ENCODE assay signal across 11 cellular contexts in genomic region chr13:40115456-40115855, GRCh38.
DNase-seq lines count a peak whose midpoint lies in the region; ATAC-seq, FAIRE-seq and TF ChIP-seq lines count a peak whose summit lies in the region.
"Had no signal": no experiment of that assay in that cellular context is flagged by ENCODE, and none has a peak within 500 bp of the region (broad histone marks: within the 10 kb centered on the region; RNA-seq: fewer than 3 reads in every experiment).

No MANE protein-coding gene starts in this region.

- no peak overlapping the region for H3K9ac ChIP-seq in HepG2 (ENCODE audit: insufficient read depth, low read depth, low read length)

- H3K36me3 ChIP-seq in HepG2 (replicated peaks in 1 of 2; ENCODE audit: control insufficient read depth in 1 of 2, insufficient read depth in 2 of 2, low read length in 2 of 2): no peaks in the 10 kb centered on the region
- H3K36me3 ChIP-seq in stomach: no peaks in the 10 kb centered on the region
- H3K36me3 ChIP-seq in WERI-Rb-1: no peaks in the 10 kb centered on the region
- H3K36me3 ChIP-seq: thyroid gland had no signal

- H3K27ac Mint-ChIP-seq in activated CD8-positive, alpha-beta T cell treated with anti-CD3 and anti-CD28 coated beads for 36 hours: peak overlapping the region; percentile 85
- no peak overlapping the region for H3K27ac Mint-ChIP-seq in activated CD8-positive, alpha-beta T cell treated with anti-CD3 and anti-CD28 coated beads, Interleukin-2, amount 10 ng/mL, durations not matched to agents 7 days and 5 days

- TF ChIP-seq EP300 in HepG2 (IDR thresholded peaks at IDR 0.05; ENCODE audit: low read depth in 2 of 2, low read length in 2 of 2) (no peak), HepG2 (CRISPR knock-in tag; IDR thresholded peaks at IDR 0.05; ENCODE audit: borderline replicate concordance) (no peak), stomach (IDR thresholded peaks at IDR 0.05) (no peak)

- ATAC-seq in activated CD8-positive, alpha-beta T cell treated with anti-CD3 and anti-CD28 coated beads for 36 hours: no peak
- no peak for ATAC-seq in activated CD8-positive, alpha-beta T cell treated with anti-CD3 and anti-CD28 coated beads, Interleukin-2, amount 10 ng/mL, durations not matched to agents 7 days and 5 days
- no peak for ATAC-seq in HepG2
- ATAC-seq in HG02885 (IDR thresholded peaks at IDR 0.05; ENCODE audit: poor library complexity, unreplicated experiment): no peak

- H2AFZ ChIP-seq in HepG2 (ENCODE audit: low read length): peak overlapping the region; percentile 62

- H3K27ac ChIP-seq in HepG2 (ENCODE audit: extremely low read length, insufficient read depth, low read length): no peak overlapping the region
- peak overlapping the region in 4 of 5 donors; percentile 66 to 86 (median 78) for H3K27ac ChIP-seq in stomach
- H3K27ac ChIP-seq in WERI-Rb-1: no peak overlapping the region
- H3K27ac ChIP-seq: thyroid gland had no signal

- BruUV-seq in HepG2 (replicated peaks; lab: Mats Ljungman, UMichigan): no TSS peak

- no peaks in the 10 kb centered on the region for H3K79me2 ChIP-seq in HepG2 (ENCODE audit: insufficient read depth, low read length)

- H3K4me1 ChIP-seq in HepG2 (ENCODE audit: insufficient read depth, low read length): peaks cover 17% of the 10 kb centered on the region
- H3K4me1 ChIP-seq in stomach: peaks cover 0 to 26% (median 11%) of the 10 kb centered on the region in 4 donors
- H3K4me1 ChIP-seq: thyroid gland had no signal

- POLR2A ChIA-PET in activated CD8-positive, alpha-beta T cell treated with anti-CD3 and anti-CD28 coated beads for 36 hours (lab: Charles Lee): no interaction called here
- POLR2A ChIA-PET in activated CD8-positive, alpha-beta T cell treated with anti-CD3 and anti-CD28 coated beads, Interleukin-2, amount 10 ng/mL, durations not matched to agents 7 days and 5 days (lab: Charles Lee): interaction anchor here (1.5 kb wide), 1 partner anchor 72 kb away, joined by 6 read pairs; no protein-coding TSS in a partner anchor
- POLR2A ChIA-PET in HepG2 (lab: Yijun Ruan, JAX): interaction anchor here (0.5 to 1.2 kb wide), 2 partner anchors 46 to 316 kb away, joined by 3 read pairs; no protein-coding TSS in a partner anchor

- H3K36me3 Mint-ChIP-seq in activated CD8-positive, alpha-beta T cell treated with anti-CD3 and anti-CD28 coated beads for 36 hours (ENCODE audit: low read depth): peaks cover 3% of the 10 kb centered on the region
- H3K36me3 Mint-ChIP-seq in activated CD8-positive, alpha-beta T cell treated with anti-CD3 and anti-CD28 coated beads, Interleukin-2, amount 10 ng/mL, durations not matched to agents 7 days and 5 days (ENCODE audit: low read depth): peaks cover 7% of the 10 kb centered on the region
- H3K36me3 Mint-ChIP-seq: brain had no signal

- peaks cover 7% of the 10 kb centered on the region for H3K9me3 Mint-ChIP-seq in activated CD8-positive, alpha-beta T cell treated with anti-CD3 and anti-CD28 coated beads for 36 hours
- peaks cover 10% of the 10 kb centered on the region for H3K9me3 Mint-ChIP-seq in activated CD8-positive, alpha-beta T cell treated with anti-CD3 and anti-CD28 coated beads, Interleukin-2, amount 10 ng/mL, durations not matched to agents 7 days and 5 days (ENCODE audit: insufficient read depth)

- DNase-seq in activated CD8-positive, alpha-beta T cell treated with anti-CD3 and anti-CD28 coated beads for 36 hours: no peak
- no peak for DNase-seq in activated CD8-positive, alpha-beta T cell treated with anti-CD3 and anti-CD28 coated beads, Interleukin-2, amount 10 ng/mL, durations not matched to agents 7 days and 5 days
- DNase-seq in astrocyte of the spinal cord (ENCODE audit: low read depth, low spot score) (peak; percentile 46), HepG2 (ENCODE audit: low spot score) (no peak), stomach (no peak), WERI-Rb-1 (no peak), nucleus accumbens (lab: John Stamatoyannopoulos, UW) (no peak)
- DNase-seq: NCI-H1417 treated with DMSO at 0.1 percent for 48 hours, thyroid gland had no signal

- no peak overlapping the region for H3K4me3 Mint-ChIP-seq in activated CD8-positive, alpha-beta T cell treated with anti-CD3 and anti-CD28 coated beads for 36 hours
- H3K4me3 Mint-ChIP-seq in activated CD8-positive, alpha-beta T cell treated with anti-CD3 and anti-CD28 coated beads, Interleukin-2, amount 10 ng/mL, durations not matched to agents 7 days and 5 days: no peak overlapping the region
- H3K4me3 Mint-ChIP-seq: brain had no signal

- TF ChIP-seq RAD21 in HepG2 (CRISPR knock-in tag; IDR thresholded peaks at IDR 0.05): no peak

- no peaks in the 10 kb centered on the region for H4K20me1 ChIP-seq in HepG2 (ENCODE audit: insufficient read depth, low read length)

- H3K27me3 ChIP-seq in HepG2 (ENCODE audit: control insufficient read depth in 1 of 2, insufficient read depth in 2 of 2, low read length in 2 of 2) (no peaks in the 10 kb centered on the region; a peak in 2 of 5 replicates), stomach (no peaks in the 10 kb centered on the region), WERI-Rb-1 (ENCODE audit: insufficient read depth, low read depth, severe bottlenecking) (no peaks in the 10 kb centered on the region)
- H3K27me3 ChIP-seq: thyroid gland had no signal

- in situ Hi-C loops in astrocyte of the spinal cord (cut with HindIII; ENCODE audit: low sequenced_read_pairs): no loop called here
- in situ Hi-C loops in HepG2 (cut with HindIII; ENCODE audit: extremely low pct_ligation_motif_present, low pct_unique_long_range_greater_than_20kb): no loop called here

- H3K9me3 ChIP-seq in HepG2 (ENCODE audit: low read length) (no peaks in the 10 kb centered on the region), stomach (peaks cover 0 to 3% (median 0%) of the 10 kb centered on the region in 4 donors), WERI-Rb-1 (ENCODE audit: severe bottlenecking) (no peaks in the 10 kb centered on the region)
- H3K9me3 ChIP-seq: thyroid gland had no signal

- H3K4me2 ChIP-seq in HepG2 (ENCODE audit: low read depth, low read length): peak overlapping the region; percentile 48; the same call in 1 of the 2 replicates

- TF ChIP-seq CTCF in activated CD8-positive, alpha-beta T cell treated with anti-CD3 and anti-CD28 coated beads for 36 hours (IDR thresholded peaks at IDR 0.05): no peak
- TF ChIP-seq CTCF in astrocyte of the spinal cord (IDR thresholded peaks at IDR 0.05; ENCODE audit: low read depth, low read length) (no peak), HepG2 (CRISPR knock-in tag; IDR thresholded peaks at IDR 0.05) (no peak), stomach (IDR thresholded peaks at IDR 0.05) (no peak), WERI-Rb-1 (IDR thresholded peaks at IDR 0.05; ENCODE audit: low read depth, low read length) (no peak)

- intact Hi-C loops in activated CD8-positive, alpha-beta T cell treated with anti-CD3 and anti-CD28 coated beads for 36 hours (cut with micrococcal nuclease): no loop called here
- intact Hi-C loops in HepG2 (cut with micrococcal nuclease; ENCODE audit: unreplicated experiment) (no loop called here), stomach (cut with DNase I; ENCODE audit: low total_unique reads) (no loop called here)

- WGBS in HepG2 (ENCODE audit: low lambda C conversion rate): 23% methylated on average over 2 of the region's 2 CpGs
- 25 to 53% (median 34%) methylated on average over 2 of the region's 2 CpGs for WGBS in stomach, 5 donors

- no peak for FAIRE-seq in HepG2 (lab: Jason Lieb, UNC)

- H3K4me3 ChIP-seq in astrocyte of the spinal cord (ENCODE audit: low read depth, low read length) (no peak overlapping the region), HepG2 (replicated peaks in 1 of 3; ENCODE audit: insufficient read depth in 1 of 3, low read depth in 2 of 3, low read length in 3 of 3) (no peak overlapping the region), stomach (no peak overlapping the region), WERI-Rb-1 (ENCODE audit: low read depth, low read length) (no peak overlapping the region)
- H3K4me3 ChIP-seq: thyroid gland had no signal

- no peak for TF ChIP-seq POLR2A in HepG2 (IDR thresholded peaks at IDR 0.05; ENCODE audit: insufficient read depth in 1 of 2, low read depth in 2 of 2, low read length in 2 of 2)
- no peak for TF ChIP-seq POLR2A in stomach (IDR thresholded peaks at IDR 0.05)

- CTCF ChIA-PET in activated CD8-positive, alpha-beta T cell treated with anti-CD3 and anti-CD28 coated beads for 36 hours (lab: Charles Lee): no interaction called here
- CTCF ChIA-PET in activated CD8-positive, alpha-beta T cell treated with anti-CD3 and anti-CD28 coated beads, Interleukin-2, amount 10 ng/mL, durations not matched to agents 7 days and 5 days (lab: Charles Lee): interaction anchor here (1.0 to 1.5 kb wide), 3 partner anchors 10 to 71 kb away, joined by 3 to 4 read pairs (median 4); no protein-coding TSS in a partner anchor
- CTCF ChIA-PET in HepG2 (lab: Yijun Ruan, JAX; ENCODE audit: low intra/inter-chr PET ratio, low total read pairs): no interaction called here

- H3K27me3 Mint-ChIP-seq in activated CD8-positive, alpha-beta T cell treated with anti-CD3 and anti-CD28 coated beads for 36 hours: no peaks in the 10 kb centered on the region
- no peaks in the 10 kb centered on the region for H3K27me3 Mint-ChIP-seq in activated CD8-positive, alpha-beta T cell treated with anti-CD3 and anti-CD28 coated beads, Interleukin-2, amount 10 ng/mL, durations not matched to agents 7 days and 5 days (ENCODE audit: low read depth)

- H3K4me1 Mint-ChIP-seq in activated CD8-positive, alpha-beta T cell treated with anti-CD3 and anti-CD28 coated beads for 36 hours (ENCODE audit: low read depth): peaks cover 15% of the 10 kb centered on the region
- H3K4me1 Mint-ChIP-seq in activated CD8-positive, alpha-beta T cell treated with anti-CD3 and anti-CD28 coated beads, Interleukin-2, amount 10 ng/mL, durations not matched to agents 7 days and 5 days (ENCODE audit: low read depth): peaks cover 16% of the 10 kb centered on the region

TF ChIP-seq in HepG2, 621 proteins besides CTCF, POLR2A, EP300 and RAD21 (continues in another document):
- no peak for TF ChIP-seq THAP7 (CRISPR knock-in tag; IDR thresholded peaks at IDR 0.05)

Comparison
In these comparisons a context has a peak if more than half of its experiments do, and no peak if none do; other contexts are left out.
1. H3K27ac ChIP-seq: peak in stomach (4 of 5); none in HepG2 (single experiment) and WERI-Rb-1 (single experiment).